ENCODE assay signal across 10 cellular contexts in genomic region chr1:246959944-246960693, GRCh38. TPM values are rescaled to one million over a fixed set of nuclear protein-coding genes. Genes with fewer than 3 reads are reported as not detected.
A peak's percentile ranks its signal among the peaks of the same experiment; 100 is the strongest.
DNase-seq lines count a peak whose midpoint lies in the region; ATAC-seq and TF ChIP-seq lines count a peak whose summit lies in the region.
"Had no signal": no experiment of that assay in that cellular context is flagged by ENCODE, and none has a peak within 500 bp of the region (broad histone marks: within the 10 kb centered on the region; RNA-seq: fewer than 3 reads in every experiment).

No MANE protein-coding gene starts in this region.

- no peak overlapping the region for H3K27ac ChIP-seq in thyroid gland

- no peak overlapping the region for H3K4me3 ChIP-seq in choroid plexus epithelial cell (ENCODE audit: low read depth, low read length)
- no peak overlapping the region for H3K4me3 ChIP-seq in thyroid gland (replicated peaks in 1 of 3)

- no peak for TF ChIP-seq POLR2A in thyroid gland (IDR thresholded peaks at IDR 0.05)

- no peaks in the 10 kb centered on the region for H3K9me3 ChIP-seq in thyroid gland

- H3K27me3 ChIP-seq in thyroid gland: no peaks in the 10 kb centered on the region

- no peaks in the 10 kb centered on the region for H3K36me3 Mint-ChIP-seq in IgD-negative memory B cell

- peak; percentile 77 for ATAC-seq in GM18868 (IDR thresholded peaks at IDR 0.05; ENCODE audit: unreplicated experiment)

- peak; percentile 56 for DNase-seq in choroid plexus epithelial cell (ENCODE audit: low read depth)
- peak; percentile 32 for DNase-seq in pulmonary artery endothelial cell (ENCODE audit: low read depth, low spot score)
- DNase-seq in activated T-cell treated with anti-CD3 and anti-CD28 coated beads, Interleukin-2, amount 50 U/mL, for 48 hours: no peak
- no peak for DNase-seq in NCI-H2227 (lab: John Stamatoyannopoulos, UW; ENCODE audit: unreplicated experiment)
- DNase-seq in activated CD4-positive, alpha-beta T cell treated with anti-CD3 and anti-CD28 coated beads, Interleukin-2, amount 50 U/mL, for 4 hours: no peak
- DNase-seq in thyroid gland: no peak
- DNase-seq: NCI-H510A treated with DMSO at 0.1 percent for 48 hours had no signal

- WGBS in thyroid gland, 2 donors: 55 to 60% methylated on average over 1 of the region's 1 CpG

- H3K9me3 Mint-ChIP-seq in IgD-negative memory B cell: peaks cover 0 to 8% (median 0%) of the 10 kb centered on the region in 3 donors
- H3K9me3 Mint-ChIP-seq: central memory CD8-positive, alpha-beta T cell had no signal

- TF ChIP-seq CTCF in choroid plexus epithelial cell (conservative IDR thresholded peaks at IDR 0.05; ENCODE audit: low read depth, low read length): peak; percentile 28
- TF ChIP-seq CTCF in thyroid gland (IDR thresholded peaks at IDR 0.05): no peak

- H3K4me3 Mint-ChIP-seq in IgD-negative memory B cell: peak overlapping the region; percentile 19 to 80 (median 64)
- H3K4me3 Mint-ChIP-seq: central memory CD8-positive, alpha-beta T cell had no signal

- no peaks in the 10 kb centered on the region for H3K36me3 ChIP-seq in thyroid gland

- H3K27me3 Mint-ChIP-seq in IgD-negative memory B cell: no peaks in the 10 kb centered on the region
- H3K27me3 Mint-ChIP-seq: central memory CD8-positive, alpha-beta T cell had no signal

- no peaks in the 10 kb centered on the region for H3K4me1 ChIP-seq in thyroid gland

- peak overlapping the region; percentile 63 to 84 (median 74) for H3K27ac Mint-ChIP-seq in IgD-negative memory B cell

- intact Hi-C loops in thyroid gland (cut with DNase I): no loop called here

- H3K4me1 Mint-ChIP-seq in IgD-negative memory B cell: peaks cover 20 to 29% (median 29%) of the 10 kb centered on the region in 3 donors
- H3K4me1 Mint-ChIP-seq: central memory CD8-positive, alpha-beta T cell had no signal

RNA-seq across cellular contexts. Expression of gene AHCTF1, which starts 28.4 kb away (rescaled TPM):
- polyA plus RNA-seq in IgD-negative memory B cell: 16.0 TPM
- total RNA-seq in pulmonary artery endothelial cell (26.1 and 38.2 TPM in 2 replicates), thyroid gland (10 to 100 TPM; 36.5 to 84.4 (median 45.3) TPM)

RNA-seq across cellular contexts. Expression of gene ZNF695, which starts 47.7 kb away (rescaled TPM):
- 0.36 TPM for polyA plus RNA-seq in IgD-negative memory B cell
- 1.7 and 2.9 TPM in 2 replicates for total RNA-seq in pulmonary artery endothelial cell
- under 1 TPM in 2 of 4 donors, not detected in 2; 0.11 to 0.24 TPM for total RNA-seq in thyroid gland

Comparison
In these comparisons a context has a peak if more than half of its experiments do, and no peak if none do; other contexts are left out.
1. DNase-seq: peak in choroid plexus epithelial cell (single experiment) and pulmonary artery endothelial cell (single experiment); none in activated T-cell treated with anti-CD3 and anti-CD28 coated beads, Interleukin-2, amount 50 U/mL, for 48 hours (0 of 2), NCI-H2227 (single experiment), activated CD4-positive, alpha-beta T cell treated with anti-CD3 and anti-CD28 coated beads, Interleukin-2, amount 50 U/mL, for 4 hours (0 of 2) and thyroid gland (0 of 2).